In the genomic region with DNA sequence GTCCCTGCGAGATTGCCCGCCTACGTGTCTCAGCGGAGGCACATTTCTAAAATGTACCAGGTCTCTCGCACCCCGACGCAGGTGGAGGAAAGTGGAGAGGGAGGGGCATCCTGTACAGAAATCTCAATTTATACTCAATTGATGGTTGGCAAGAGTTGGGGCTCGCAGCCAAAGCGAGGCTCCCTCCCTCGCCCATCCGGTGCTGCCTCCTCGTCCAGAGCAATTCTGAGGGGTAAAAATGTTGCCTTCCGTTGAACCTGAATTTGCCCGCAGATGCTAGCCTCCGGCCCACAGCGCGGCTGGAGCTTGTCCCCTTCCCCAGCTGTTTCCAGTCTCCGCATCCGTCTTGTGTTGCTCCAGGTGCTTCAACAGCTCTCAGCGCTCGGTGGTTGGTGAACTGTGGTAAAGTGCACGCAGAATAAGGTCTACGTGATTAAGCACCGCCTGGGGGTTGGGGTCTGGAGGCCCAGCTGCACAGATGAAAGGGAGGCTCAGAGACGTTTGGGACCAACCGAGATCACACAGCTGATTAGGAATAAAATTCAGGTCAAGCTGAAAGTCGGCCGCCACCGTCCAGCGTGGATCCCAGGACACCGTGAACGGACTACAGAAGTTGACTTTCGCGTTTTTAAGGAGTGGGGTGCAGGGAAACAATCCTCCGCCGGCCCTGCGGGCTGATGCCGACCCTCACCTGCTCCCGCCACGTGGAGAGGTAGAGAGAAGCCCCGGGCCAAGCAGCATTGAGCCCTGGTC, we compare ENCODE assay signal across 8 cellular contexts. TPM values are rescaled to one million over a fixed set of nuclear protein-coding genes. Genes with fewer than 3 reads are reported as not detected.
DNase-seq lines count a peak whose midpoint lies in the region; ATAC-seq and TF ChIP-seq lines count a peak whose summit lies in the region.

No MANE protein-coding gene starts in this region.

- no peak for TF ChIP-seq CTCF in psoas muscle (IDR thresholded peaks at IDR 0.05)

- ATAC-seq in HG03159 (IDR thresholded peaks at IDR 0.05; ENCODE audit: unreplicated experiment) = peak; percentile 28
- peak; percentile 0 to 13 (median 2) for ATAC-seq in psoas muscle
- no peak for ATAC-seq in HG03378 (IDR thresholded peaks at IDR 0.05; ENCODE audit: unreplicated experiment)

- H3K36me3 ChIP-seq in psoas muscle (ENCODE audit: insufficient read depth in 1 of 2, low read depth in 1 of 2) = peaks cover 2 to 32% of the 10 kb centered on the region in 2 donors

- H3K9me3 ChIP-seq in psoas muscle = no peaks in the 10 kb centered on the region

- WGBS in psoas muscle, 3 donors = 6 to 8% (median 8%) methylated on average over 41 of the region's 41 CpGs

- peak overlapping the region; percentile 85 for H3K4me3 ChIP-seq in psoas muscle

- H3K4me1 ChIP-seq in psoas muscle = peaks cover 32% of the 10 kb centered on the region

- peak overlapping the region; percentile 47 for H3K27ac ChIP-seq in psoas muscle

- DNase-seq in NCI-H1436 (lab: John Stamatoyannopoulos, UW) (peak; percentile 43), NCI-H1436 treated with DMSO at 0.1 percent for 48 hours (lab: John Stamatoyannopoulos, UW) (no peak), T-helper 9 cell (peak; percentile 32), germinal center (ENCODE audit: low spot score) (peak; percentile 28), psoas muscle (peak in 1 of 2 donors; percentile 63), superior temporal gyrus (ENCODE audit: extremely low spot score) (no peak)

- no peaks in the 10 kb centered on the region for H3K27me3 ChIP-seq in psoas muscle (ENCODE audit: insufficient read depth in 3 of 3, low read length in 2 of 3)

- intact Hi-C loops in psoas muscle (cut with DNase I) = no loop called here

RNA-seq across cellular contexts. Expression of a gene that starts 0.8 kb away (rescaled TPM):
- 10 to 100 TPM; 47.7 to 56.0 (median 51.1) TPM for total RNA-seq in psoas muscle
- polyA plus RNA-seq in psoas muscle = 10 to 100 TPM; 32.6 to 64.5 (median 58.4) TPM

Comparison
In these comparisons a context has a peak if more than half of its experiments do, and no peak if none do; other contexts are left out.
1. DNase-seq: peak in NCI-H1436 (single experiment), T-helper 9 cell (single experiment) and germinal center (single experiment); none in NCI-H1436 treated with DMSO at 0.1 percent for 48 hours (single experiment) and superior temporal gyrus (single experiment).